In genomic region chr14:64501326-64502171, GRCh38 we compare ENCODE assay signal across 1 cellular context.
TF ChIP-seq lines count a peak whose summit lies in the region.

No MANE protein-coding gene starts in this region.

TF ChIP-seq in HEK293, 187 proteins besides CTCF, POLR2A, EP300 and RAD21 (continued from another document and continues in another):
- TF ChIP-seq ZNF174 (tag by site-specific recombination; IDR thresholded peaks at IDR 0.05) (no peak), SP7 (tag by site-specific recombination; IDR thresholded peaks at IDR 0.05) (peak; percentile 76), GFI1B (tag by site-specific recombination; IDR thresholded peaks at IDR 0.05) (0 out of 2 replicates have a peak, but pooled peaks have one; percentile 38), ZNF341 (tag by site-specific recombination; IDR thresholded peaks at IDR 0.05; ENCODE audit: low read depth) (peak; percentile 96), SP2 (tag by site-specific recombination; IDR thresholded peaks at IDR 0.05) (peak; percentile 57), ZNF660 (tag by site-specific recombination; IDR thresholded peaks at IDR 0.05) (no peak), ZNF530 (tag by site-specific recombination; IDR thresholded peaks at IDR 0.05; ENCODE audit: low read depth) (no peak), ZNF501 (tag by site-specific recombination; IDR thresholded peaks at IDR 0.05) (no peak), TRIM28 (IDR thresholded peaks at IDR 0.05; ENCODE audit: borderline replicate concordance, low read length) (peak; percentile 98), ZNF155 (tag by site-specific recombination; IDR thresholded peaks at IDR 0.05) (no peak), ZFP41 (tag by site-specific recombination; IDR thresholded peaks at IDR 0.05; ENCODE audit: borderline replicate concordance) (no peak), HOXD13 (CRISPR knock-in tag; IDR thresholded peaks at IDR 0.05; ENCODE audit: borderline replicate concordance) (no peak), ZNF791 (tag by site-specific recombination; IDR thresholded peaks at IDR 0.05) (no peak), ZNF366 (tag by site-specific recombination; conservative IDR thresholded peaks at IDR 0.05) (0 out of 2 replicates have a peak, but pooled peaks have one; percentile 30), ZBTB44 (tag by site-specific recombination; IDR thresholded peaks at IDR 0.05) (no peak), ZNF571 (tag by site-specific recombination; IDR thresholded peaks at IDR 0.05) (no peak), ZNF169 (tag by site-specific recombination; IDR thresholded peaks at IDR 0.05) (no peak), ZNF426 (tag by site-specific recombination; IDR thresholded peaks at IDR 0.05) (no peak), TSHZ1 (tag by site-specific recombination; IDR thresholded peaks at IDR 0.05; ENCODE audit: borderline replicate concordance) (no peak), ZNF335 (tag by site-specific recombination; conservative IDR thresholded peaks at IDR 0.05) (peak; percentile 53; the same call in 1 of the 2 replicates), ZIC2 (tag by site-specific recombination; IDR thresholded peaks at IDR 0.05) (peak; percentile 23; the same call in 1 of the 2 replicates), ZBTB49 (tag by site-specific recombination; IDR thresholded peaks at IDR 0.05; ENCODE audit: low read depth) (no peak), IKZF3 (tag by site-specific recombination; IDR thresholded peaks at IDR 0.05) (peak; percentile 67), ZFP37 (tag by site-specific recombination; IDR thresholded peaks at IDR 0.05) (no peak), ZNF157 (tag by site-specific recombination; IDR thresholded peaks at IDR 0.05) (no peak), YY2 (tag by site-specific recombination; IDR thresholded peaks at IDR 0.05) (no peak), SP3 (tag by site-specific recombination; IDR thresholded peaks at IDR 0.05) (peak; percentile 19; the same call in 1 of the 2 replicates), ZNF830 (tag by site-specific recombination; IDR thresholded peaks at IDR 0.05; ENCODE audit: low read depth) (no peak), SETDB1 (IDR thresholded peaks at IDR 0.05; ENCODE audit: insufficient read length, low read length) (no peak), SCRT2 (tag by site-specific recombination; IDR thresholded peaks at IDR 0.05) (no peak), ZNF521 (tag by site-specific recombination; IDR thresholded peaks at IDR 0.05) (no peak), REPIN1 (tag by site-specific recombination; IDR thresholded peaks at IDR 0.05; ENCODE audit: low read depth) (no peak), PRDM10 (tag by site-specific recombination; IDR thresholded peaks at IDR 0.05) (0 out of 2 replicates have a peak, but pooled peaks have one; percentile 15), GLI2 (tag by site-specific recombination; IDR thresholded peaks at IDR 0.05; ENCODE audit: borderline replicate concordance, low read depth) (no peak), RBAK (tag by site-specific recombination; IDR thresholded peaks at IDR 0.05) (no peak), GLIS1 (tag by site-specific recombination; IDR thresholded peaks at IDR 0.05) (no peak), SALL2 (tag by site-specific recombination; IDR thresholded peaks at IDR 0.05; ENCODE audit: borderline replicate concordance) (no peak), PRDM2 (tag by site-specific recombination; IDR thresholded peaks at IDR 0.05; ENCODE audit: borderline replicate concordance) (no peak), ZNF704 (tag by site-specific recombination; IDR thresholded peaks at IDR 0.05) (no peak)
- TF ChIP-seq, protein P1, sequence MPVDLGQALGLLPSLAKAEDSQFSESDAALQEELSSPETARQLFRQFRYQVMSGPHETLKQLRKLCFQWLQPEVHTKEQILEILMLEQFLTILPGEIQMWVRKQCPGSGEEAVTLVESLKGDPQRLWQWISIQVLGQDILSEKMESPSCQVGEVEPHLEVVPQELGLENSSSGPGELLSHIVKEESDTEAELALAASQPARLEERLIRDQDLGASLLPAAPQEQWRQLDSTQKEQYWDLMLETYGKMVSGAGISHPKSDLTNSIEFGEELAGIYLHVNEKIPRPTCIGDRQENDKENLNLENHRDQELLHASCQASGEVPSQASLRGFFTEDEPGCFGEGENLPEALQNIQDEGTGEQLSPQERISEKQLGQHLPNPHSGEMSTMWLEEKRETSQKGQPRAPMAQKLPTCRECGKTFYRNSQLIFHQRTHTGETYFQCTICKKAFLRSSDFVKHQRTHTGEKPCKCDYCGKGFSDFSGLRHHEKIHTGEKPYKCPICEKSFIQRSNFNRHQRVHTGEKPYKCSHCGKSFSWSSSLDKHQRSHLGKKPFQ (tag by site-specific recombination; IDR thresholded peaks at IDR 0.05): no peak
